Comparison of ENCODE assay signal across 13 cellular contexts in genomic region chr20:49207071-49207470, GRCh38. TPM values are rescaled to one million over a fixed set of nuclear protein-coding genes. Genes with fewer than 3 reads are reported as not detected.
A peak's percentile ranks its signal among the peaks of the same experiment; 100 is the strongest.
DNase-seq lines count a peak whose midpoint lies in the region; FAIRE-seq and TF ChIP-seq lines count a peak whose summit lies in the region.
"Had no signal": no experiment of that assay in that cellular context is flagged by ENCODE, and none has a peak within 500 bp of the region (broad histone marks: within the 10 kb centered on the region; RNA-seq: fewer than 3 reads in every experiment).

No MANE protein-coding gene starts in this region.

- intact Hi-C loops in kidney (cut with DNase I), result no loop called here

- H3K27ac ChIP-seq in H9 (ENCODE audit: insufficient read length, low read depth, low read length) (no peak overlapping the region), kidney (ENCODE audit: low read depth in 2 of 2, low read length in 2 of 2) (no peak overlapping the region)
- H3K27ac ChIP-seq: right lobe of liver had no signal

- H3K4me3 ChIP-seq in kidney (ENCODE audit: low read length in 2 of 2), result no peak overlapping the region
- H3K4me3 ChIP-seq: right lobe of liver had no signal

- H3K4ac ChIP-seq in H9 (ENCODE audit: low read depth, low read length), result no peak overlapping the region

- H2BK15ac ChIP-seq in H9 (ENCODE audit: low read depth, low read length), result no peak overlapping the region

- no peaks in the 10 kb centered on the region for H3K79me2 ChIP-seq in H9 (ENCODE audit: insufficient read depth, low read length)

- no peak overlapping the region for H2BK5ac ChIP-seq in H9 (ENCODE audit: insufficient read length, low read length)

- no peak overlapping the region for H2AFZ ChIP-seq in H9 (ENCODE audit: low read length)

- H3K27me3 Mint-ChIP-seq in H9 (ENCODE audit: low read depth) (no peaks in the 10 kb centered on the region), endothelial cell (ENCODE audit: unreplicated experiment) (peaks cover 2% of the 10 kb centered on the region)
- H3K27me3 Mint-ChIP-seq: activated naive CD8-positive, alpha-beta T cell treated with anti-CD3 and anti-CD28 coated beads, Interleukin-2, amount 10 ng/mL, durations not matched to agents 7 days and 5 days had no signal

- peaks cover 3 to 9% of the 10 kb centered on the region in 2 experiments for H3K9me3 Mint-ChIP-seq in H9
- H3K9me3 Mint-ChIP-seq in endothelial cell (ENCODE audit: unreplicated experiment), result no peaks in the 10 kb centered on the region

- DNase-seq in DMS53 (lab: John Stamatoyannopoulos, UW), result peak; percentile 52
- DNase-seq in DMS53 treated with DMSO at 0.1 percent for 48 hours (lab: John Stamatoyannopoulos, UW; ENCODE audit: unreplicated experiment), result no peak
- peak; percentile 53 for DNase-seq in H9
- DNase-seq in SK-MEL-5 (ENCODE audit: low read depth, low spot score), result peak; percentile 34
- DNase-seq in iPS-NIHi7 (ENCODE audit: extremely low spot score), result peak; percentile 47
- DNase-seq in kidney, result no peak
- no peak for DNase-seq in endothelial cell (ENCODE audit: low spot score)
- DNase-seq in AG20443 (ENCODE audit: low spot score), result no peak
- DNase-seq: activated CD4-positive, CD25-positive, alpha-beta regulatory T cell treated with anti-CD3 and anti-CD28 coated beads, Interleukin-2, amount 50 U/mL, for 72 hours; activated naive CD8-positive, alpha-beta T cell treated with anti-CD3 and anti-CD28 coated beads, Interleukin-2, amount 10 ng/mL, durations not matched to agents 7 days and 5 days; NCI-H146; right lobe of liver had no signal

- H4K91ac ChIP-seq in H9 (ENCODE audit: insufficient read length, low read depth, low read length), result no peak overlapping the region

- no peak overlapping the region for H4K8ac ChIP-seq in H9 (replicated peaks; ENCODE audit: insufficient read length, low read depth, low read length)

- no peak overlapping the region for H3K4me2 ChIP-seq in H9 (ENCODE audit: insufficient read depth, insufficient read length, low read length)

- no peaks in the 10 kb centered on the region for H3K27me3 ChIP-seq in H9 (ENCODE audit: insufficient read depth, low read length)
- H3K27me3 ChIP-seq: right lobe of liver had no signal

- FAIRE-seq in kidney (lab: Jason Lieb, UNC), result no peak
- FAIRE-seq: RCC 7860 had no signal

- H3K4me3 Mint-ChIP-seq in H9, result no peak overlapping the region
- H3K4me3 Mint-ChIP-seq in endothelial cell (ENCODE audit: unreplicated experiment), result no peak overlapping the region
- H3K4me3 Mint-ChIP-seq: activated naive CD8-positive, alpha-beta T cell treated with anti-CD3 and anti-CD28 coated beads, Interleukin-2, amount 10 ng/mL, durations not matched to agents 7 days and 5 days had no signal

- no peak overlapping the region for H3K14ac ChIP-seq in H9 (ENCODE audit: insufficient read depth, low read length)

- H2BK12ac ChIP-seq in H9 (ENCODE audit: insufficient read length, low read depth, low read length), result no peak overlapping the region

- no peaks in the 10 kb centered on the region for H3K23me2 ChIP-seq in H9 (ENCODE audit: insufficient read length, low read depth, low read length, poor library complexity, severe bottlenecking)

- no peak overlapping the region for H3K27ac Mint-ChIP-seq in H9
- H3K27ac Mint-ChIP-seq in endothelial cell (ENCODE audit: unreplicated experiment), result no peak overlapping the region
- H3K27ac Mint-ChIP-seq: activated naive CD8-positive, alpha-beta T cell treated with anti-CD3 and anti-CD28 coated beads, Interleukin-2, amount 10 ng/mL, durations not matched to agents 7 days and 5 days had no signal

- TF ChIP-seq CTCF in H9 (conservative IDR thresholded peaks at IDR 0.05), result peak; percentile 57; the same call in 2 of the 3 replicates
- no peak for TF ChIP-seq CTCF in kidney (IDR thresholded peaks at IDR 0.05; ENCODE audit: borderline replicate concordance, extremely low read depth, insufficient read depth)
- no peak for TF ChIP-seq CTCF in endothelial cell (IDR thresholded peaks at IDR 0.05; ENCODE audit: unreplicated experiment)

- H3K36me3 ChIP-seq in kidney (ENCODE audit: control insufficient read depth in 1 of 2, insufficient read depth in 2 of 2, low read length in 2 of 2), result no peaks in the 10 kb centered on the region
- H3K36me3 ChIP-seq: right lobe of liver had no signal

- in situ Hi-C loops in SK-MEL-5 (cut with HindIII; ENCODE audit: low pct_unique_long_range_greater_than_20kb, low sequenced_read_pairs), result no loop called here

- H2BK20ac ChIP-seq in H9 (ENCODE audit: low read depth, low read length, poor library complexity, severe bottlenecking), result no peak overlapping the region

- H2AK5ac ChIP-seq in H9 (ENCODE audit: insufficient read length, low read length), result no peak overlapping the region

- H3K9me3 ChIP-seq in H9 (ENCODE audit: control insufficient read depth, low read depth, low read length) (no peaks in the 10 kb centered on the region), kidney (ENCODE audit: control insufficient read depth in 1 of 2, low read length in 2 of 2) (no peaks in the 10 kb centered on the region)
- H3K9me3 ChIP-seq: right lobe of liver had no signal

- H4K5ac ChIP-seq in H9 (ENCODE audit: insufficient read length, low read depth, low read length), result no peak overlapping the region

- H3K36me3 Mint-ChIP-seq in H9 (ENCODE audit: insufficient read depth in 1 of 3, low read depth in 3 of 3) (peaks cover 0 to 4% (median 0%) of the 10 kb centered on the region in 3 experiments; a peak in 2 of 7 replicates), endothelial cell (ENCODE audit: low read depth, unreplicated experiment) (no peaks in the 10 kb centered on the region)
- H3K36me3 Mint-ChIP-seq: activated naive CD8-positive, alpha-beta T cell treated with anti-CD3 and anti-CD28 coated beads, Interleukin-2, amount 10 ng/mL, durations not matched to agents 7 days and 5 days had no signal

- WGBS in H9 (ENCODE audit: extremely low coverage, insufficient read length, low lambda C conversion rate), result no CpG with 5 or more reads among the region's 6 CpGs

- H3K79me1 ChIP-seq in H9 (ENCODE audit: insufficient read depth, low read depth, low read length, poor library complexity, severe bottlenecking), result no peaks in the 10 kb centered on the region

- no peaks in the 10 kb centered on the region for H4K20me1 ChIP-seq in H9 (ENCODE audit: control insufficient read depth, insufficient read depth, insufficient read length)

- no peak overlapping the region for H3K56ac ChIP-seq in H9 (ENCODE audit: insufficient read length, low read depth, low read length)

- no peaks in the 10 kb centered on the region for H3K4me1 ChIP-seq in H9 (ENCODE audit: insufficient read depth, low read length)
- H3K4me1 ChIP-seq in kidney (ENCODE audit: control insufficient read depth in 1 of 2, insufficient read depth in 1 of 2, low read depth in 1 of 2, low read length in 2 of 2), result no peaks in the 10 kb centered on the region
- H3K4me1 ChIP-seq: right lobe of liver had no signal

- H3K23ac ChIP-seq in H9 (ENCODE audit: insufficient read length, low read depth, low read length), result no peak overlapping the region

- H3T11ph ChIP-seq in H9 (ENCODE audit: low read length), result no peak overlapping the region

- H3K9ac ChIP-seq in H9 (ENCODE audit: extremely low read depth, insufficient read length, low read length) (no peak overlapping the region), kidney (ENCODE audit: low read length in 2 of 2) (no peak overlapping the region)

- H3K4me1 Mint-ChIP-seq in H9 (no peaks in the 10 kb centered on the region), endothelial cell (ENCODE audit: unreplicated experiment) (peaks cover 2% of the 10 kb centered on the region)
- H3K4me1 Mint-ChIP-seq: activated naive CD8-positive, alpha-beta T cell treated with anti-CD3 and anti-CD28 coated beads, Interleukin-2, amount 10 ng/mL, durations not matched to agents 7 days and 5 days had no signal

- H3K18ac ChIP-seq in H9 (ENCODE audit: insufficient read length, low read depth, low read length), result no peak overlapping the region

- H2BK120ac ChIP-seq in H9 (ENCODE audit: low read depth, low read length, poor library complexity, severe bottlenecking), result no peak overlapping the region

RNA-seq across cellular contexts. Expression of gene DDX27, which starts 12.1 kb away (rescaled TPM):
- total RNA-seq in H9 (2021) (46.9 and 50.3 TPM in 2 replicates), kidney (30.6 TPM), endothelial cell (ENCODE audit: unreplicated experiment) (29.6 TPM)
- total RNA-seq in SK-MEL-5 (2014; rRNA removed; shearing (Covaris generic)), result 53.7 and 54.8 TPM in 2 replicates
- polyA plus RNA-seq in SK-MEL-5 (2015; cell fraction: cytosol; rRNA removed), result 38.8 and 46.3 TPM in 2 replicates
- polyA plus RNA-seq in SK-MEL-5 (2015; cell fraction: nucleus; rRNA removed), result 42.0 and 51.8 TPM in 2 replicates
- 22.8 TPM for polyA plus RNA-seq in kidney (ENCODE audit: insufficient read depth, low read depth, low replicate concordance)

RNA-seq across cellular contexts. Expression of gene STAU1, which starts 18.9 kb away (rescaled TPM):
- total RNA-seq in H9 (2021) (106 TPM in 2 replicates), kidney (85.4 TPM), endothelial cell (ENCODE audit: unreplicated experiment) (115 TPM)
- total RNA-seq in SK-MEL-5 (2014; rRNA removed; shearing (Covaris generic)), result 40.5 and 42.4 TPM in 2 replicates
- polyA plus RNA-seq in SK-MEL-5 (2015; cell fraction: cytosol; rRNA removed), result 80.7 and 102 TPM in 2 replicates
- polyA plus RNA-seq in SK-MEL-5 (2015; cell fraction: nucleus; rRNA removed), result 30.6 and 31.6 TPM in 2 replicates
- polyA plus RNA-seq in kidney (ENCODE audit: insufficient read depth, low read depth, low replicate concordance), result 53.3 TPM

Comparison
In these comparisons a context has a peak if more than half of its experiments do, and no peak if none do; other contexts are left out.
1. DNase-seq: peak in DMS53 (single experiment), H9 (single experiment), SK-MEL-5 (single experiment) and iPS-NIHi7 (single experiment); none in DMS53 treated with DMSO at 0.1 percent for 48 hours (single experiment), kidney (single experiment), endothelial cell (single experiment) and AG20443 (single experiment).